Comparison of ENCODE assay signal across 10 cellular contexts in genomic region chr12:51291603-51292513, GRCh38. TPM values are rescaled to one million over a fixed set of nuclear protein-coding genes. Genes with fewer than 3 reads are reported as not detected.
DNase-seq lines count a peak whose midpoint lies in the region; ATAC-seq, FAIRE-seq and TF ChIP-seq lines count a peak whose summit lies in the region.
"Not testable (repeated sequence)": the region's sequence is repeated elsewhere in the genome, so short reads cannot be mapped to it uniquely, and the experiment has no call there.
"Had no signal": no experiment of that assay in that cellular context is flagged by ENCODE, and none has a peak within 500 bp of the region (broad histone marks: within the 10 kb centered on the region; RNA-seq: fewer than 3 reads in every experiment).

No MANE protein-coding gene starts in this region.

- intact Hi-C loops in K562 (cut with micrococcal nuclease) = loop anchor here (5.0 kb wide), 1 partner anchor 50 kb away; no protein-coding TSS in a partner anchor
- intact Hi-C loops in HepG2 (cut with micrococcal nuclease; ENCODE audit: unreplicated experiment); testis (cut with DNase I; ENCODE audit: low total_unique reads): not testable (repeated sequence)

- TF ChIP-seq EP300 in K562 (IDR thresholded peaks at IDR 0.05; ENCODE audit: low read length); HepG2 (IDR thresholded peaks at IDR 0.05; ENCODE audit: low read depth in 2 of 2, low read length in 2 of 2); HepG2 (CRISPR knock-in tag; IDR thresholded peaks at IDR 0.05; ENCODE audit: borderline replicate concordance): not testable (repeated sequence)

- TF ChIP-seq CTCF in K562 (IDR thresholded peaks at IDR 0.05 in 2 of 3, conservative IDR thresholded peaks at IDR 0.05 in 1 of 3; ENCODE audit: insufficient read depth in 2 of 3, low read depth in 1 of 3, low read length in 3 of 3) (peak; percentile 26 to 46 (median 30); a peak in 3 of 6 replicates), HepG2 (CRISPR knock-in tag; IDR thresholded peaks at IDR 0.05) (peak; percentile 41; the same call in 1 of the 2 replicates)
- TF ChIP-seq CTCF in testis (IDR thresholded peaks at IDR 0.05) = not testable (repeated sequence)

- H3K36me3 Mint-ChIP-seq in T-cell = peaks cover 47% of the 10 kb centered on the region

- DNase-seq in ELF-1 (ENCODE audit: low read depth, low spot score) (peak; percentile 12), Karpas-422 (peak; percentile 85), T-cell (peak in 3 of 34 experiments; percentile 1 to 21 (median 2)), K562 (ENCODE audit: extremely low read depth in 1 of 4, low spot score in 3 of 4) (peak; percentile 34 to 79 (median 48)), HepG2 (ENCODE audit: low spot score) (peak; percentile 15), testis (peak; percentile 16)

- H3K27me3 ChIP-seq in Karpas-422 (ENCODE audit: low read length); K562 (ENCODE audit: control insufficient read depth in 2 of 2, insufficient read depth in 2 of 2, low read length in 2 of 2); HepG2 (ENCODE audit: control insufficient read depth in 1 of 2, insufficient read depth in 2 of 2, low read length in 2 of 2); testis: not testable (repeated sequence)

- peak; percentile 49 to 50 for TF ChIP-seq RAD21 in K562 (CRISPR knock-in tag; conservative IDR thresholded peaks at IDR 0.05 in 1 of 2, IDR thresholded peaks at IDR 0.05 in 1 of 2)
- TF ChIP-seq RAD21 in HepG2 (CRISPR knock-in tag; IDR thresholded peaks at IDR 0.05) = not testable (repeated sequence)

- CTCF ChIA-PET in T-cell (lab: Charles Lee); HepG2 (lab: Yijun Ruan, JAX; ENCODE audit: low intra/inter-chr PET ratio, low total read pairs): not testable (repeated sequence)
- CTCF ChIA-PET in K562 (lab: Yijun Ruan, JAX; ENCODE audit: low intra/inter-chr PET ratio) = interaction anchor here (0.6 to 1.3 kb wide), 3 partner anchors 23 to 234 kb away, joined by 3 to 4 read pairs (median 3); no protein-coding TSS in a partner anchor

- peaks cover 15% of the 10 kb centered on the region for H3K4me1 ChIP-seq in Karpas-422 (ENCODE audit: low read length)
- H3K4me1 ChIP-seq in K562 (replicated peaks in 1 of 2; ENCODE audit: control insufficient read depth in 2 of 2, insufficient read depth in 2 of 2, low read length in 2 of 2); HepG2 (ENCODE audit: insufficient read depth, low read length); testis: not testable (repeated sequence)

- H3K27ac Mint-ChIP-seq in T-cell = peak overlapping the region; percentile 62 to 76

- peak in 1 of 4 experiments; percentile 6 for ATAC-seq in T-cell (replicated peaks in 1 of 4)
- peak; percentile 100 for ATAC-seq in K562
- peak; percentile 92 for ATAC-seq in HepG2

- 17% methylated on average over 9 of the region's 9 CpGs for WGBS in K562 (ENCODE audit: insufficient coverage, low coverage, missing lambda C conversion rate)
- 3% methylated on average over 5 of the region's 9 CpGs for WGBS in HepG2 (ENCODE audit: low lambda C conversion rate)
- WGBS in testis, 2 donors = 80 to 88% methylated on average over 5 to 9 of the region's 9 CpGs

- H3K36me3 ChIP-seq in Karpas-422 (ENCODE audit: insufficient read depth, low read length); K562 (ENCODE audit: control insufficient read depth, insufficient read depth, low read length); HepG2 (replicated peaks in 1 of 2; ENCODE audit: control insufficient read depth in 1 of 2, insufficient read depth in 2 of 2, low read length in 2 of 2); testis (ENCODE audit: low read depth, missing control alignments): not testable (repeated sequence)

- POLR2A ChIA-PET in T-cell (lab: Charles Lee) = not testable (repeated sequence)
- POLR2A ChIA-PET in K562 (lab: Yijun Ruan, JAX) (interaction anchor here (0.5 to 1.0 kb wide), 5 partner anchors 11 to 51 kb away, joined by 3 to 5 read pairs (median 3); no protein-coding TSS in a partner anchor), HepG2 (lab: Yijun Ruan, JAX) (interaction anchor here (1.0 kb wide), 1 partner anchor 209 kb away, joined by 5 read pairs; no protein-coding TSS in a partner anchor)

- H2AFZ ChIP-seq in Karpas-422 (ENCODE audit: low read length) (peak overlapping the region; percentile 97), K562 (ENCODE audit: low read depth, low read length) (peak overlapping the region; percentile 81)
- not testable (repeated sequence) for H2AFZ ChIP-seq in HepG2 (ENCODE audit: low read length)

- in situ Hi-C loops in K562 (cut with MboI); HepG2 (cut with HindIII; ENCODE audit: extremely low pct_ligation_motif_present, low pct_unique_long_range_greater_than_20kb): not testable (repeated sequence)

- H3K9me2 ChIP-seq in Karpas-422 (replicated peaks; ENCODE audit: insufficient read depth, low read length) = not testable (repeated sequence)

- peak overlapping the region; percentile 61 for H3K4me3 ChIP-seq in Karpas-422 (ENCODE audit: low read length)
- not testable (repeated sequence) for H3K4me3 ChIP-seq in K562; HepG2 (replicated peaks in 1 of 3; ENCODE audit: insufficient read depth in 1 of 3, low read depth in 2 of 3, low read length in 3 of 3); testis

- FAIRE-seq in K562 (lab: Jason Lieb, UNC) (peak; percentile 91), HepG2 (lab: Jason Lieb, UNC) (peak; percentile 52)

- H3K9ac ChIP-seq in Karpas-422 (ENCODE audit: low read length) = peak overlapping the region; percentile 68
- not testable (repeated sequence) for H3K9ac ChIP-seq in K562 (ENCODE audit: insufficient read depth in 1 of 2, low read depth in 2 of 2, low read length in 2 of 2); HepG2 (ENCODE audit: insufficient read depth, low read depth, low read length)

- H3K4me2 ChIP-seq in Karpas-422 (ENCODE audit: low read depth, low read length, poor library complexity, severe bottlenecking) (peak overlapping the region; percentile 91), K562 (ENCODE audit: insufficient read depth, low read length) (peak overlapping the region; percentile 37; the same call in 1 of the 2 replicates), HepG2 (ENCODE audit: low read depth, low read length) (peak overlapping the region; percentile 42; the same call in 1 of the 2 replicates)

- TF ChIP-seq POLR2A in K562 (conservative IDR thresholded peaks at IDR 0.05); HepG2 (IDR thresholded peaks at IDR 0.05; ENCODE audit: insufficient read depth in 1 of 2, low read depth in 2 of 2, low read length in 2 of 2); testis (IDR thresholded peaks at IDR 0.05): not testable (repeated sequence)

- not testable (repeated sequence) for H3K9me3 ChIP-seq in Karpas-422 (ENCODE audit: low read length); K562 (replicated peaks; ENCODE audit: control insufficient read depth, insufficient read depth, low read depth, low read length); HepG2 (ENCODE audit: low read length); testis

- not testable (repeated sequence) for H3K9me3 Mint-ChIP-seq in T-cell

- H3K9me1 ChIP-seq in K562 (ENCODE audit: control insufficient read depth, insufficient read depth, low read length) = not testable (repeated sequence)

- not testable (repeated sequence) for H3K27me3 Mint-ChIP-seq in T-cell

- H3K79me2 ChIP-seq in Karpas-422 (ENCODE audit: low read length); K562 (ENCODE audit: control insufficient read depth, insufficient read depth, low read length); HepG2 (ENCODE audit: insufficient read depth, low read length): not testable (repeated sequence)

- H3K27ac ChIP-seq in Karpas-422 (ENCODE audit: low read length) = peak overlapping the region; percentile 85
- H3K27ac ChIP-seq in K562 (ENCODE audit: extremely low read depth, low read depth, low read length); HepG2 (ENCODE audit: extremely low read length, insufficient read depth, low read length); testis: not testable (repeated sequence)

- H3K4me1 Mint-ChIP-seq in T-cell = peaks cover 9 to 17% (median 15%) of the 10 kb centered on the region in 3 donors

- not testable (repeated sequence) for H3K4me3 Mint-ChIP-seq in T-cell

- H4K20me1 ChIP-seq in Karpas-422 (ENCODE audit: insufficient read depth, low read depth, low read length); K562 (replicated peaks; ENCODE audit: control insufficient read depth, insufficient read depth, low read length); HepG2 (ENCODE audit: insufficient read depth, low read length): not testable (repeated sequence)

- not testable (repeated sequence) for BruUV-seq in K562 (replicated peaks; lab: Mats Ljungman, UMichigan); HepG2 (replicated peaks; lab: Mats Ljungman, UMichigan)

RNA-seq across cellular contexts. Expression of gene SMAGP, which starts 21.6 kb away (rescaled TPM):
- total RNA-seq in Karpas-422 (2014; rRNA removed; shearing (Covaris generic); ENCODE audit: low replicate concordance) = 2.3 and 2.5 TPM in 2 replicates
- total RNA-seq in T-cell = 1 to 10 TPM; 3.2 to 5.3 (median 3.6) TPM
- total RNA-seq in K562 (2011; cell fraction: chromatin; rRNA removed; ENCODE audit: low replicate concordance) = 33.1 and 42.1 TPM in 2 replicates
- total RNA-seq in K562 (2011; cell fraction: nucleolus; rRNA removed) = 28.7 and 34.4 TPM in 2 replicates
- 43.1 and 65.2 TPM in 2 replicates for total RNA-seq in K562 (2011; cell fraction: nucleoplasm; rRNA removed)
- total RNA-seq in K562 (2014; rRNA removed) = 23.1 and 26.4 TPM in 2 replicates
- 26.5 and 31.6 TPM in 2 replicates for total RNA-seq in K562 (2014; rRNA removed; fragmentation: Illumina TruSeq; extraction: Trizol)
- 24.9 and 25.3 TPM in 2 replicates for total RNA-seq in K562 (2015; rRNA removed; fragmentation: Illumina TruSeq; extraction: Trizol)
- total RNA-seq in K562 (2021) = 29.7 and 35.9 TPM in 2 replicates
- 52.2 and 62.3 TPM in 2 replicates for polyA plus RNA-seq in K562 (2011; rRNA removed)
- 47.6 and 61.5 TPM in 2 replicates for polyA plus RNA-seq in K562 (2011; cell fraction: cytosol; rRNA removed)
- 38.6 and 59.2 TPM in 2 replicates for polyA plus RNA-seq in K562 (2011; cell fraction: nucleus; rRNA removed)
- 40.6 and 110 TPM in 2 replicates for polyA plus RNA-seq in K562 (2012)
- polyA plus RNA-seq in K562 (2014; fragmentation: Illumina TruSeq; extraction: Trizol) = 45.9 and 53.9 TPM in 2 replicates
- 10 to 100 TPM; 26.0 to 29.9 TPM for polyA plus RNA-seq in K562 (2014; fragmentation: Nextera tagmentation; extraction: Ambion mirVana)
- 33.6 and 35.3 TPM in 2 replicates for polyA plus RNA-seq in K562 (2014; rRNA removed)
- polyA minus RNA-seq in K562 (2011; rRNA and poly(A)+ RNA removed) = 31.6 and 53.7 TPM in 2 replicates
- polyA minus RNA-seq in K562 (2011; cell fraction: cytosol; rRNA and poly(A)+ RNA removed) = 14.2 and 22.0 TPM in 2 replicates
- 10.8 and 13.6 TPM in 2 replicates for polyA minus RNA-seq in K562 (2011; cell fraction: nucleus; rRNA and poly(A)+ RNA removed)
- total RNA-seq in HepG2 (2016; rRNA removed; fragmentation: Illumina TruSeq; extraction: Trizol) = 9.2 and 9.4 TPM in 2 replicates
- total RNA-seq in HepG2 (2016; cell fraction: cytosol; rRNA removed; fragmentation: Illumina TruSeq; extraction: Trizol; ENCODE audit: low read depth) = 8.8 and 9.7 TPM in 2 replicates
- total RNA-seq in HepG2 (2016; cell fraction: insoluble cytoplasmic fraction; rRNA removed; fragmentation: Illumina TruSeq; extraction: Trizol) = 9.1 and 13.6 TPM in 2 replicates
- total RNA-seq in HepG2 (2016; cell fraction: membrane; rRNA removed; fragmentation: Illumina TruSeq; extraction: Trizol) = 14.6 and 18.5 TPM in 2 replicates
- 7.2 and 9.3 TPM in 2 replicates for total RNA-seq in HepG2 (2016; cell fraction: nucleus; rRNA removed; fragmentation: Illumina TruSeq; extraction: Trizol)
- 9.0 and 9.2 TPM in 2 replicates for polyA plus RNA-seq in HepG2 (2011; rRNA removed)
- 6.6 and 9.5 TPM in 2 replicates for polyA plus RNA-seq in HepG2 (2011; cell fraction: cytosol; rRNA removed)
- 2.7 and 5.8 TPM in 2 replicates for polyA plus RNA-seq in HepG2 (2011; cell fraction: nucleus; rRNA removed)
- 4.8 and 5.7 TPM in 2 replicates for polyA plus RNA-seq in HepG2 (2012)
- 18.2 and 25.0 TPM in 2 replicates for polyA plus RNA-seq in HepG2 (2016; cell fraction: cytosol; fragmentation: Illumina TruSeq; extraction: Trizol; ENCODE audit: low read depth)
- 16.4 and 20.9 TPM in 2 replicates for polyA plus RNA-seq in HepG2 (2016; cell fraction: insoluble cytoplasmic fraction; fragmentation: Illumina TruSeq; extraction: Trizol; ENCODE audit: low read depth)
- polyA plus RNA-seq in HepG2 (2016; cell fraction: membrane; fragmentation: Illumina TruSeq; extraction: Trizol; ENCODE audit: low read depth) = 27.7 and 33.2 TPM in 2 replicates
- 13.7 and 15.1 TPM in 2 replicates for polyA plus RNA-seq in HepG2 (2016; cell fraction: nucleus; fragmentation: Illumina TruSeq; extraction: Trizol; ENCODE audit: insufficient read depth, low read depth)
- 6.2 and 13.0 TPM in 2 replicates for polyA minus RNA-seq in HepG2 (2011; rRNA and poly(A)+ RNA removed; ENCODE audit: low replicate concordance)
- polyA minus RNA-seq in HepG2 (2011; cell fraction: cytosol; rRNA and poly(A)+ RNA removed) = 1.6 and 1.8 TPM in 2 replicates
- 3.0 and 3.2 TPM in 2 replicates for polyA minus RNA-seq in HepG2 (2011; cell fraction: nucleus; rRNA and poly(A)+ RNA removed)
- 10 to 100 TPM; 12.2 to 13.5 TPM for total RNA-seq in testis
- 16.0 TPM for polyA plus RNA-seq in testis (ENCODE audit: insufficient read depth, low read depth, low replicate concordance)

RNA-seq across cellular contexts. Expression of gene BIN2, which starts 32.1 kb away (rescaled TPM):
- 5.5 and 10.0 TPM in 2 replicates for total RNA-seq in Karpas-422 (2014; rRNA removed; shearing (Covaris generic); ENCODE audit: low replicate concordance)
- total RNA-seq in T-cell (100 to 1,000 TPM; 196 to 240 (median 202) TPM), K562 (2014; rRNA removed) (0.20 TPM in 1 of 2 replicates, not detected in the other), K562 (2014; rRNA removed; fragmentation: Illumina TruSeq; extraction: Trizol) (0.18 and 0.38 TPM in 2 replicates), K562 (2015; rRNA removed; fragmentation: Illumina TruSeq; extraction: Trizol) (0.22 and 0.23 TPM in 2 replicates), K562 (2021) (0.29 and 0.45 TPM in 2 replicates), HepG2 (2016; rRNA removed; fragmentation: Illumina TruSeq; extraction: Trizol) (not detected in 2 replicates), testis (10 to 100 TPM; 10.9 to 13.4 TPM)
- 0.19 and 0.76 TPM in 2 replicates for total RNA-seq in K562 (2011; cell fraction: chromatin; rRNA removed; ENCODE audit: low replicate concordance)
- not detected in 2 replicates for total RNA-seq in K562 (2011; cell fraction: nucleolus; rRNA removed)
- not detected in 2 replicates for total RNA-seq in K562 (2011; cell fraction: nucleoplasm; rRNA removed)
- polyA plus RNA-seq in K562 (2011; rRNA removed) (0.20 and 0.28 TPM in 2 replicates), K562 (2014; fragmentation: Illumina TruSeq; extraction: Trizol) (0.33 and 0.39 TPM in 2 replicates), K562 (2014; fragmentation: Nextera tagmentation; extraction: Ambion mirVana) (under 1 TPM; 0.04 to 0.11 TPM), K562 (2014; rRNA removed) (0.28 and 0.30 TPM in 2 replicates), HepG2 (2011; rRNA removed) (not detected in 2 replicates), testis (ENCODE audit: insufficient read depth, low read depth, low replicate concordance) (29.6 TPM)
- polyA plus RNA-seq in K562 (2011; cell fraction: cytosol; rRNA removed) = 0.18 and 0.22 TPM in 2 replicates
- 0.10 TPM in 2 replicates for polyA plus RNA-seq in K562 (2011; cell fraction: nucleus; rRNA removed)
- 0.58 and 0.82 TPM in 2 replicates for polyA plus RNA-seq in K562 (2012)
- 0.12 TPM in 1 of 2 replicates, not detected in the other for polyA minus RNA-seq in K562 (2011; rRNA and poly(A)+ RNA removed)
- polyA minus RNA-seq in K562 (2011; cell fraction: cytosol; rRNA and poly(A)+ RNA removed) = not detected in 2 replicates
- polyA minus RNA-seq in K562 (2011; cell fraction: nucleus; rRNA and poly(A)+ RNA removed) = not detected in 2 replicates
- not detected in 2 replicates for total RNA-seq in HepG2 (2016; cell fraction: cytosol; rRNA removed; fragmentation: Illumina TruSeq; extraction: Trizol; ENCODE audit: low read depth)
- total RNA-seq in HepG2 (2016; cell fraction: insoluble cytoplasmic fraction; rRNA removed; fragmentation: Illumina TruSeq; extraction: Trizol) = not detected in 2 replicates
- not detected in 2 replicates for total RNA-seq in HepG2 (2016; cell fraction: membrane; rRNA removed; fragmentation: Illumina TruSeq; extraction: Trizol)
- total RNA-seq in HepG2 (2016; cell fraction: nucleus; rRNA removed; fragmentation: Illumina TruSeq; extraction: Trizol) = not detected in 2 replicates
- not detected in 2 replicates for polyA plus RNA-seq in HepG2 (2011; cell fraction: cytosol; rRNA removed)
- not detected in 2 replicates for polyA plus RNA-seq in HepG2 (2011; cell fraction: nucleus; rRNA removed)
- polyA plus RNA-seq in HepG2 (2012) = not detected in 2 replicates
- polyA plus RNA-seq in HepG2 (2016; cell fraction: cytosol; fragmentation: Illumina TruSeq; extraction: Trizol; ENCODE audit: low read depth) = not detected in 2 replicates
- not detected in 2 replicates for polyA plus RNA-seq in HepG2 (2016; cell fraction: insoluble cytoplasmic fraction; fragmentation: Illumina TruSeq; extraction: Trizol; ENCODE audit: low read depth)
- polyA plus RNA-seq in HepG2 (2016; cell fraction: membrane; fragmentation: Illumina TruSeq; extraction: Trizol; ENCODE audit: low read depth) = not detected in 2 replicates
- polyA plus RNA-seq in HepG2 (2016; cell fraction: nucleus; fragmentation: Illumina TruSeq; extraction: Trizol; ENCODE audit: insufficient read depth, low read depth) = not detected in 2 replicates
- not detected in 2 replicates for polyA minus RNA-seq in HepG2 (2011; rRNA and poly(A)+ RNA removed; ENCODE audit: low replicate concordance)
- polyA minus RNA-seq in HepG2 (2011; cell fraction: cytosol; rRNA and poly(A)+ RNA removed) = not detected in 2 replicates
- not detected in 2 replicates for polyA minus RNA-seq in HepG2 (2011; cell fraction: nucleus; rRNA and poly(A)+ RNA removed)
- total RNA-seq: endothelial cell of umbilical vein had no signal
- polyA plus RNA-seq: endothelial cell of umbilical vein, hepatocyte had no signal

RNA-seq across cellular contexts. Expression of gene DAZAP2, which starts 53.2 kb away (rescaled TPM):
- total RNA-seq in Karpas-422 (2014; rRNA removed; shearing (Covaris generic); ENCODE audit: low replicate concordance) = 189 and 362 TPM in 2 replicates
- total RNA-seq in T-cell = 100 to 1,000 TPM; 275 to 308 (median 282) TPM
- 65.3 and 70.8 TPM in 2 replicates for total RNA-seq in K562 (2011; cell fraction: chromatin; rRNA removed; ENCODE audit: low replicate concordance)
- 50.3 and 56.7 TPM in 2 replicates for total RNA-seq in K562 (2011; cell fraction: nucleolus; rRNA removed)
- total RNA-seq in K562 (2011; cell fraction: nucleoplasm; rRNA removed) = 71.7 and 79.8 TPM in 2 replicates
- 111 and 116 TPM in 2 replicates for total RNA-seq in K562 (2014; rRNA removed)
- 144 and 149 TPM in 2 replicates for total RNA-seq in K562 (2014; rRNA removed; fragmentation: Illumina TruSeq; extraction: Trizol)
- 194 and 195 TPM in 2 replicates for total RNA-seq in K562 (2015; rRNA removed; fragmentation: Illumina TruSeq; extraction: Trizol)
- 129 and 132 TPM in 2 replicates for total RNA-seq in K562 (2021)
- 329 and 342 TPM in 2 replicates for polyA plus RNA-seq in K562 (2011; rRNA removed)
- polyA plus RNA-seq in K562 (2011; cell fraction: cytosol; rRNA removed) = 426 and 578 TPM in 2 replicates
- polyA plus RNA-seq in K562 (2011; cell fraction: nucleus; rRNA removed) = 135 and 184 TPM in 2 replicates
- polyA plus RNA-seq in K562 (2012) = 215 and 432 TPM in 2 replicates
- 276 and 289 TPM in 2 replicates for polyA plus RNA-seq in K562 (2014; fragmentation: Illumina TruSeq; extraction: Trizol)
- 100 to 1,000 TPM; 364 to 668 TPM for polyA plus RNA-seq in K562 (2014; fragmentation: Nextera tagmentation; extraction: Ambion mirVana)
- polyA plus RNA-seq in K562 (2014; rRNA removed) = 227 and 282 TPM in 2 replicates
- polyA minus RNA-seq in K562 (2011; rRNA and poly(A)+ RNA removed) = 188 and 248 TPM in 2 replicates
- polyA minus RNA-seq in K562 (2011; cell fraction: cytosol; rRNA and poly(A)+ RNA removed) = 112 and 122 TPM in 2 replicates
- 28.7 and 52.4 TPM in 2 replicates for polyA minus RNA-seq in K562 (2011; cell fraction: nucleus; rRNA and poly(A)+ RNA removed)
- total RNA-seq in HepG2 (2016; rRNA removed; fragmentation: Illumina TruSeq; extraction: Trizol) = 64.5 and 84.2 TPM in 2 replicates
- total RNA-seq in HepG2 (2016; cell fraction: cytosol; rRNA removed; fragmentation: Illumina TruSeq; extraction: Trizol; ENCODE audit: low read depth) = 15.2 and 15.6 TPM in 2 replicates
- 65.9 and 90.3 TPM in 2 replicates for total RNA-seq in HepG2 (2016; cell fraction: insoluble cytoplasmic fraction; rRNA removed; fragmentation: Illumina TruSeq; extraction: Trizol)
- 34.3 and 38.1 TPM in 2 replicates for total RNA-seq in HepG2 (2016; cell fraction: membrane; rRNA removed; fragmentation: Illumina TruSeq; extraction: Trizol)
- total RNA-seq in HepG2 (2016; cell fraction: nucleus; rRNA removed; fragmentation: Illumina TruSeq; extraction: Trizol) = 34.2 and 36.6 TPM in 2 replicates
- 222 and 258 TPM in 2 replicates for polyA plus RNA-seq in HepG2 (2011; rRNA removed)
- 182 and 210 TPM in 2 replicates for polyA plus RNA-seq in HepG2 (2011; cell fraction: cytosol; rRNA removed)
- 87.4 and 88.0 TPM in 2 replicates for polyA plus RNA-seq in HepG2 (2011; cell fraction: nucleus; rRNA removed)
- 76.2 and 108 TPM in 2 replicates for polyA plus RNA-seq in HepG2 (2012)
- polyA plus RNA-seq in HepG2 (2016; cell fraction: cytosol; fragmentation: Illumina TruSeq; extraction: Trizol; ENCODE audit: low read depth) = 19.8 and 24.2 TPM in 2 replicates
- 145 and 157 TPM in 2 replicates for polyA plus RNA-seq in HepG2 (2016; cell fraction: insoluble cytoplasmic fraction; fragmentation: Illumina TruSeq; extraction: Trizol; ENCODE audit: low read depth)
- polyA plus RNA-seq in HepG2 (2016; cell fraction: membrane; fragmentation: Illumina TruSeq; extraction: Trizol; ENCODE audit: low read depth) = 33.9 and 34.4 TPM in 2 replicates
- 65.7 and 66.4 TPM in 2 replicates for polyA plus RNA-seq in HepG2 (2016; cell fraction: nucleus; fragmentation: Illumina TruSeq; extraction: Trizol; ENCODE audit: insufficient read depth, low read depth)
- polyA minus RNA-seq in HepG2 (2011; rRNA and poly(A)+ RNA removed; ENCODE audit: low replicate concordance) = 262 and 758 TPM in 2 replicates
- polyA minus RNA-seq in HepG2 (2011; cell fraction: cytosol; rRNA and poly(A)+ RNA removed) = 51.4 and 56.4 TPM in 2 replicates
- 56.5 and 81.8 TPM in 2 replicates for polyA minus RNA-seq in HepG2 (2011; cell fraction: nucleus; rRNA and poly(A)+ RNA removed)
- 100 to 1,000 TPM; 106 to 176 TPM for total RNA-seq in testis
- polyA plus RNA-seq in testis (ENCODE audit: insufficient read depth, low read depth, low replicate concordance) = 226 TPM

RNA-seq across cellular contexts. Expression of gene CELA1, which starts 54.6 kb away (rescaled TPM):
- total RNA-seq in Karpas-422 (2014; rRNA removed; shearing (Covaris generic); ENCODE audit: low replicate concordance) = not detected in 2 replicates
- total RNA-seq in T-cell = 1 to 10 TPM in 2 of 5 donors, under 1 TPM in 3; 0.47 to 3.5 (median 0.88) TPM
- not detected in 2 replicates for total RNA-seq in K562 (2011; cell fraction: chromatin; rRNA removed; ENCODE audit: low replicate concordance)
- not detected in 2 replicates for total RNA-seq in K562 (2011; cell fraction: nucleolus; rRNA removed)
- not detected in 2 replicates for total RNA-seq in K562 (2011; cell fraction: nucleoplasm; rRNA removed)
- not detected in 2 replicates for total RNA-seq in K562 (2014; rRNA removed)
- not detected in 2 replicates for total RNA-seq in K562 (2014; rRNA removed; fragmentation: Illumina TruSeq; extraction: Trizol)
- not detected in 2 replicates for total RNA-seq in K562 (2015; rRNA removed; fragmentation: Illumina TruSeq; extraction: Trizol)
- total RNA-seq in K562 (2021) = 0.22 TPM in 1 of 2 replicates, not detected in the other
- not detected in 2 replicates for polyA plus RNA-seq in K562 (2011; rRNA removed)
- not detected in 2 replicates for polyA plus RNA-seq in K562 (2011; cell fraction: cytosol; rRNA removed)
- not detected in 2 replicates for polyA plus RNA-seq in K562 (2011; cell fraction: nucleus; rRNA removed)
- 0.10 and 0.25 TPM in 2 replicates for polyA plus RNA-seq in K562 (2012)
- not detected in 2 replicates for polyA plus RNA-seq in K562 (2014; fragmentation: Illumina TruSeq; extraction: Trizol)
- under 1 TPM; 0.06 to 0.27 TPM for polyA plus RNA-seq in K562 (2014; fragmentation: Nextera tagmentation; extraction: Ambion mirVana)
- polyA plus RNA-seq in K562 (2014; rRNA removed) = not detected in 2 replicates
- not detected in 2 replicates for polyA minus RNA-seq in K562 (2011; rRNA and poly(A)+ RNA removed)
- not detected in 2 replicates for polyA minus RNA-seq in K562 (2011; cell fraction: cytosol; rRNA and poly(A)+ RNA removed)
- not detected in 2 replicates for polyA minus RNA-seq in K562 (2011; cell fraction: nucleus; rRNA and poly(A)+ RNA removed)
- total RNA-seq in HepG2 (2016; rRNA removed; fragmentation: Illumina TruSeq; extraction: Trizol) = not detected in 2 replicates
- not detected in 2 replicates for total RNA-seq in HepG2 (2016; cell fraction: cytosol; rRNA removed; fragmentation: Illumina TruSeq; extraction: Trizol; ENCODE audit: low read depth)
- not detected in 2 replicates for total RNA-seq in HepG2 (2016; cell fraction: insoluble cytoplasmic fraction; rRNA removed; fragmentation: Illumina TruSeq; extraction: Trizol)
- total RNA-seq in HepG2 (2016; cell fraction: membrane; rRNA removed; fragmentation: Illumina TruSeq; extraction: Trizol) = not detected in 2 replicates
- not detected in 2 replicates for total RNA-seq in HepG2 (2016; cell fraction: nucleus; rRNA removed; fragmentation: Illumina TruSeq; extraction: Trizol)
- polyA plus RNA-seq in HepG2 (2011; rRNA removed) = not detected in 2 replicates
- polyA plus RNA-seq in HepG2 (2011; cell fraction: cytosol; rRNA removed) = not detected in 2 replicates
- polyA plus RNA-seq in HepG2 (2011; cell fraction: nucleus; rRNA removed) = not detected in 2 replicates
- not detected in 2 replicates for polyA plus RNA-seq in HepG2 (2012)
- not detected in 2 replicates for polyA plus RNA-seq in HepG2 (2016; cell fraction: cytosol; fragmentation: Illumina TruSeq; extraction: Trizol; ENCODE audit: low read depth)
- not detected in 2 replicates for polyA plus RNA-seq in HepG2 (2016; cell fraction: insoluble cytoplasmic fraction; fragmentation: Illumina TruSeq; extraction: Trizol; ENCODE audit: low read depth)
- not detected in 2 replicates for polyA plus RNA-seq in HepG2 (2016; cell fraction: membrane; fragmentation: Illumina TruSeq; extraction: Trizol; ENCODE audit: low read depth)
- polyA plus RNA-seq in HepG2 (2016; cell fraction: nucleus; fragmentation: Illumina TruSeq; extraction: Trizol; ENCODE audit: insufficient read depth, low read depth) = not detected in 2 replicates
- not detected in 2 replicates for polyA minus RNA-seq in HepG2 (2011; rRNA and poly(A)+ RNA removed; ENCODE audit: low replicate concordance)
- polyA minus RNA-seq in HepG2 (2011; cell fraction: cytosol; rRNA and poly(A)+ RNA removed) = not detected in 2 replicates
- polyA minus RNA-seq in HepG2 (2011; cell fraction: nucleus; rRNA and poly(A)+ RNA removed) = not detected in 2 replicates
- total RNA-seq in testis = under 1 TPM in 1 of 2 donors, not detected in 1; 0.50 TPM
- not detected for polyA plus RNA-seq in testis (ENCODE audit: insufficient read depth, low read depth, low replicate concordance)
- total RNA-seq: breast epithelium, endothelial cell of umbilical vein, hepatocyte, pancreas had no signal
- polyA plus RNA-seq: endothelial cell of umbilical vein, hepatocyte, pancreas had no signal

Comparison
In these comparisons a context has a peak if more than half of its experiments do, and no peak if none do; other contexts are left out.
1. H3K4me2 ChIP-seq: peak in every context shown above with its lines; median percentile 91 in Karpas-422; 42 in HepG2; 37 in K562.
2. RNA of gene BIN2, which starts 32.1 kb away (total RNA-seq): 196 to 240 TPM in T-cell; 10.9 to 13.4 TPM in testis, 5.5 to 10.0 TPM in Karpas-422, 0.18 to 0.76 TPM in K562 and not detected in HepG2; every median in the first group is over 10 times any median in the second.